In the genomic region with DNA sequence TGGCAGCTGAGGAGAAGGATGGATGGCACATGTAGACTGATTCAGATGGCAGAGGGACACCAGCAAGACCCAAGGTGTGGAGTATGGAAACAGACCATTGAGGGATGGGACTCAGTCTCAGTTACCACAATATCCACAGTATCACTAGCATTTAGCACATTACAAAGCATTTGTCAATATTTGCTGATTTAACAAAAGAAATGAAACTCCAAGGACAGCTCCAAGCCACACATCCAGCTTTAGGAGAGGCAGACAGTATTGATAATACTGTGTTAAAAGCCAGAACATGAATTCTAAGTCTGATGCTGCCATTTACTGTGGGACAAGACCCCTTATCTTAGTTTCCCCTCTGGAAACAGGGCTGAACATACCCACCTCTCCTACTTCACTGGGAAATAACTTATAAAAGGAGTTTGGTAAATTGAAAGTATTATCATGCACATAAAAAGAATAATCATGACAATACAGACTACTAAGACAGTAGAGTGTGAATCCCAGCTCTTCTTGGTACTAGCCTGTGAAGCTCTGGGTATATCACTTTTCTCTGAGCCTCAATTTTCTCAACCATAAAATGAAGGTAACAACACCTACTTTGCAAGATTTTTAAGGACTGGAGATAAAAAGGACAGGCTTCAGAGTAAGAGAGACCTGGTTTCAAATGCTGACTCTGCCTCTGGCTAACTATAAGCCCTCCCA, we compare ENCODE assay signal across 9 cellular contexts. TPM values are rescaled to one million over a fixed set of nuclear protein-coding genes. Genes with fewer than 3 reads are reported as not detected.
DNase-seq lines count a peak whose midpoint lies in the region; ATAC-seq and TF ChIP-seq lines count a peak whose summit lies in the region.
"Had no signal": no experiment of that assay in that cellular context is flagged by ENCODE, and none has a peak within 500 bp of the region (broad histone marks: within the 10 kb centered on the region; RNA-seq: fewer than 3 reads in every experiment).

No MANE protein-coding gene starts in this region.

- H3K4me2 ChIP-seq in BLaER1 treated with 17β-estradiol and CSF1 and Interleukin-3, amounts not matched to agents 10 nM and 100 nM = peak overlapping the region; percentile 50 to 98 (median 72); a peak in 20 of 22 replicates

- H3K27ac ChIP-seq in BLaER1 treated with 17β-estradiol and CSF1 and Interleukin-3, amounts not matched to agents 10 nM and 100 nM = peak overlapping the region in 4 of 11 experiments; percentile 11 to 81 (median 34); a peak in 6 of 22 replicates
- H3K27ac ChIP-seq in caudate nucleus (ENCODE audit: low read depth, low read length) = peak overlapping the region; percentile 99

- TF ChIP-seq CTCF in neural crest cell (conservative IDR thresholded peaks at IDR 0.05) = no peak
- TF ChIP-seq CTCF in glutamatergic neuron (IDR thresholded peaks at IDR 0.05; ENCODE audit: partially characterized antibody, unreplicated experiment) = no peak

- peak overlapping the region; percentile 8 for H3K27ac Mint-ChIP-seq in neural crest cell (ENCODE audit: unreplicated experiment)
- no peak overlapping the region for H3K27ac Mint-ChIP-seq in glutamatergic neuron (ENCODE audit: unreplicated experiment)

- no peak for ATAC-seq in HG03045 (IDR thresholded peaks at IDR 0.05; ENCODE audit: unreplicated experiment)
- no peak for ATAC-seq in GM18861 (IDR thresholded peaks at IDR 0.05; ENCODE audit: unreplicated experiment)
- no peak for ATAC-seq in HG02870 (IDR thresholded peaks at IDR 0.05; ENCODE audit: unreplicated experiment)

- H3K4me1 ChIP-seq in BLaER1 treated with 17β-estradiol and CSF1 and Interleukin-3, amounts not matched to agents 10 nM and 100 nM = peaks cover 72 to 100% (median 92%) of the 10 kb centered on the region in 10 experiments

- H3K4me1 Mint-ChIP-seq in neural crest cell (peaks cover 37% of the 10 kb centered on the region), glutamatergic neuron (ENCODE audit: low read depth, unreplicated experiment) (peaks cover 33% of the 10 kb centered on the region)

- DNase-seq in NCI-H2029 treated with DMSO at 0.1 percent for 48 hours (lab: John Stamatoyannopoulos, UW) = peak; percentile 66
- DNase-seq in caudate nucleus (lab: John Stamatoyannopoulos, UW) = peak in 1 of 61 donors; percentile 3
- no peak for DNase-seq in neural crest cell (ENCODE audit: low read depth, low spot score)
- no peak for DNase-seq in glutamatergic neuron
- DNase-seq: activated CD8-positive, alpha-beta memory T cell treated with anti-CD3 and anti-CD28 coated beads, Interleukin-2, amount 50 U/mL, for 4 hours had no signal

- H3K36me3 Mint-ChIP-seq in neural crest cell (ENCODE audit: low read depth) (peaks cover 18% of the 10 kb centered on the region), glutamatergic neuron (ENCODE audit: unreplicated experiment) (peaks cover 3% of the 10 kb centered on the region)

- no peak overlapping the region for H3K4me3 Mint-ChIP-seq in neural crest cell
- no peak overlapping the region for H3K4me3 Mint-ChIP-seq in glutamatergic neuron (ENCODE audit: unreplicated experiment)

- H3K9ac ChIP-seq in BLaER1 treated with 17β-estradiol and CSF1 and Interleukin-3, amounts not matched to agents 10 nM and 100 nM = peak overlapping the region in 3 of 11 experiments; percentile 11 to 42 (median 20); a peak in 2 of 22 replicates

- no peak overlapping the region for H3K4me3 ChIP-seq in BLaER1 treated with 17β-estradiol and CSF1 and Interleukin-3, amounts not matched to agents 10 nM and 100 nM

- H3K27me3 ChIP-seq in BLaER1 treated with 17β-estradiol and CSF1 and Interleukin-3, amounts not matched to agents 10 nM and 100 nM = no peaks in the 10 kb centered on the region

- peaks cover 5 to 94% (median 62%) of the 10 kb centered on the region in 11 experiments; a peak in 18 of 22 replicates for H4K20me1 ChIP-seq in BLaER1 treated with 17β-estradiol and CSF1 and Interleukin-3, amounts not matched to agents 10 nM and 100 nM

- no peaks in the 10 kb centered on the region for H3K9me3 ChIP-seq in BLaER1 treated with 17β-estradiol and CSF1 and Interleukin-3, amounts not matched to agents 10 nM and 100 nM (replicated peaks in 1 of 11)

- no peaks in the 10 kb centered on the region for H3K27me3 Mint-ChIP-seq in neural crest cell (ENCODE audit: low read depth)
- H3K27me3 Mint-ChIP-seq in glutamatergic neuron (ENCODE audit: unreplicated experiment) = peaks cover 5% of the 10 kb centered on the region

- peaks cover 69 to 96% (median 84%) of the 10 kb centered on the region in 11 experiments for H3K36me3 ChIP-seq in BLaER1 treated with 17β-estradiol and CSF1 and Interleukin-3, amounts not matched to agents 10 nM and 100 nM

- H3K9me3 Mint-ChIP-seq in neural crest cell (no peaks in the 10 kb centered on the region), glutamatergic neuron (ENCODE audit: unreplicated experiment) (peaks cover 9% of the 10 kb centered on the region)

RNA-seq across cellular contexts. Expression of a gene that starts 11.1 kb away (rescaled TPM):
- total RNA-seq in neural crest cell (74.3 and 74.8 TPM in 2 replicates), glutamatergic neuron (ENCODE audit: unreplicated experiment) (136 TPM)

RNA-seq across cellular contexts. Expression of a gene that starts 27.5 kb away (rescaled TPM):
- total RNA-seq in neural crest cell (208 and 210 TPM in 2 replicates), glutamatergic neuron (ENCODE audit: unreplicated experiment) (44.7 TPM)
